ENCODE assay signal across 1 cellular context in the genomic region with DNA sequence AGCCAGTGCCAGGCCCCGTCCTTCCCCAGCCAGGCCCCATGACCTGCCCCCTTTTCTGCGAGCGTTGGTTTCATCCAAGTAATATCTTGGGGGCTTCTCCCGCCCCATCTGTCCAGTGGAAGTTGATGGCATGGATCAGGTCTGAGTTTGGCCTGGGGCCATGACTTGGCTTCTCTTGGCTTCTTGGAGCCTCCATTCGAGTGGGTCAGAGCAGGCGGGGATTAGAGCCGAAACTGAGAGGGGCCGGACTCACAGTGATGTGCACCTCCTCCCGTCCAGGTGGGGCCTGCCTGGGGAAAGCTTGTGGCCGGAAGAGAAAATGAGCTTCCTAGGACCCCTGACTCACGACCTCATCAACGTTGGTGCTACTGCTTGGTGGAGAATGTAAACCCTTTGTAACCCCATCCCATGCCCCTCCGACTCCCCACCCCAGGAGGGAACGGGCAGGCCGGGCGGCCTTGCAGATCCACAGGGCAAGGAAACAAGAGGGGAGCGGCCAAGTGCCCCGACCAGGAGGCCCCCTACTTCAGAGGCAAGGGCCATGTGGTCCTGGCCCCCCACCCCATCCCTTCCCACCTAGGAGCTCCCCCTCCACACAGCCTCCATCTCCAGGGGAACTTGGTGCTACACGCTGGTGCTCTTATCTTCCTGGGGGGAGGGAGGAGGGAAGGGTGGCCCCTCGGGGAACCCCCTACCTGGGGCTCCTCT.
TF ChIP-seq lines count a peak whose summit lies in the region.

No MANE protein-coding gene starts in this region.

TF ChIP-seq in HEK293, 187 proteins besides CTCF, POLR2A, EP300 and RAD21:
- TF ChIP-seq ZBTB17 (tag by site-specific recombination; IDR thresholded peaks at IDR 0.05) (0 out of 2 replicates have a peak, but pooled peaks have one; percentile 0), ZNF19 (tag by site-specific recombination; IDR thresholded peaks at IDR 0.05; ENCODE audit: low read depth) (no peak)
